In genomic region chr1:46532498-46533178, GRCh38 we compare ENCODE assay signal across 9 cellular contexts. TPM values are rescaled to one million over a fixed set of nuclear protein-coding genes. Genes with fewer than 3 reads are reported as not detected.
DNase-seq lines count a peak whose midpoint lies in the region; ATAC-seq, FAIRE-seq and TF ChIP-seq lines count a peak whose summit lies in the region.
"Had no signal": no experiment of that assay in that cellular context is flagged by ENCODE, and none has a peak within 500 bp of the region (broad histone marks: within the 10 kb centered on the region; RNA-seq: fewer than 3 reads in every experiment).

No MANE protein-coding gene starts in this region.

- H3K27me3 Mint-ChIP-seq in immature natural killer cell (ENCODE audit: low read depth in 3 of 3): peaks cover 5 to 16% (median 11%) of the 10 kb centered on the region in 3 donors

- peaks cover 4% of the 10 kb centered on the region; the same call in 1 of the 2 replicates for H3K4me1 ChIP-seq in HUES48 (ENCODE audit: control insufficient read depth, insufficient read depth, low read length)
- no peaks in the 10 kb centered on the region for H3K4me1 ChIP-seq in GM12878 (ENCODE audit: control insufficient read depth, insufficient read depth, low read length)

- no peak overlapping the region for H2AFZ ChIP-seq in GM12878 (ENCODE audit: control insufficient read depth, low read depth, low read length)

- TF ChIP-seq EP300 in GM12878 (IDR thresholded peaks at IDR 0.05; ENCODE audit: borderline replicate concordance in 1 of 2, control insufficient read depth in 1 of 2, low read depth in 2 of 2, low read length in 2 of 2): no peak

- POLR2A ChIA-PET in GM12878 (lab: Charles Lee): no interaction called here

- in situ Hi-C loops in GM12878 (cut with MboI): no loop called here

- RAD21 ChIA-PET in GM12878 (lab: Charles Lee; ENCODE audit: unreplicated experiment): no interaction called here

- 1% methylated on average over 15 of the region's 31 CpGs for WGBS in GM12878 (ENCODE audit: insufficient coverage, insufficient replicate concordance, low lambda C conversion rate, missing lambda C conversion rate)

- peak; percentile 10 for DNase-seq in DMS79 (lab: John Stamatoyannopoulos, UW)
- peak; percentile 65 for DNase-seq in UCSD-AML1 (lab: John Stamatoyannopoulos, UW; ENCODE audit: unreplicated experiment)
- DNase-seq in GM12878 (ENCODE audit: low read depth, low spot score): no peak
- DNase-seq in immature natural killer cell: peak; percentile 60 to 72 (median 66)
- DNase-seq in stimulated activated CD4-positive, alpha-beta T cell treated with anti-CD3 and anti-CD28 coated beads, Interleukin-15, amount 100 ng/mL, for 1 hour (ENCODE audit: low read depth in 1 of 2, low spot score in 1 of 2): peak; percentile 52 to 70

- H3K9me3 ChIP-seq in HUES48 (ENCODE audit: control insufficient read depth, insufficient read depth, low read length): no peaks in the 10 kb centered on the region
- no peaks in the 10 kb centered on the region for H3K9me3 ChIP-seq in GM12878 (replicated peaks; ENCODE audit: control insufficient read depth, insufficient read depth, low read length)

- peaks cover 98% of the 10 kb centered on the region for H3K27me3 ChIP-seq in HUES48 (ENCODE audit: control insufficient read depth, insufficient read depth, low read length)
- H3K27me3 ChIP-seq in GM12878 (replicated peaks in 1 of 2; ENCODE audit: control insufficient read depth in 2 of 2, insufficient read depth in 2 of 2, low read length in 1 of 2): peaks cover 5 to 12% of the 10 kb centered on the region in 2 experiments; a peak in 2 of 4 replicates

- intact Hi-C loops in GM12878 (cut with micrococcal nuclease; ENCODE audit: unreplicated experiment): loop anchor here (5.0 kb wide), 1 partner anchor 195 kb away; no protein-coding TSS in a partner anchor

- CTCF ChIA-PET in GM12878 (lab: Yijun Ruan, JAX): interaction anchor here (0.6 to 3.5 kb wide), 5 partner anchors 31 to 302 kb away, joined by 3 to 12 read pairs (median 5); no protein-coding TSS in a partner anchor

- no peaks in the 10 kb centered on the region for H3K36me3 Mint-ChIP-seq in immature natural killer cell

- H3K4me2 ChIP-seq in GM12878 (ENCODE audit: control insufficient read depth, insufficient read depth): peak overlapping the region; percentile 70; the same call in 1 of the 2 replicates

- H3K36me3 ChIP-seq in HUES48 (ENCODE audit: control insufficient read depth, insufficient read depth, low read length) (no peaks in the 10 kb centered on the region), GM12878 (ENCODE audit: control insufficient read depth in 2 of 2, insufficient read depth in 2 of 2, low read length in 1 of 2) (no peaks in the 10 kb centered on the region)

- no peaks in the 10 kb centered on the region for H3K79me2 ChIP-seq in GM12878 (ENCODE audit: control insufficient read depth, insufficient read depth, low read length)

- FAIRE-seq in GM12878 (lab: Jason Lieb, UNC): no peak

- H4K20me1 ChIP-seq in GM12878 (ENCODE audit: control insufficient read depth, insufficient read depth): no peaks in the 10 kb centered on the region

- peaks cover 0 to 1% (median 0%) of the 10 kb centered on the region in 6 donors for H3K9me3 Mint-ChIP-seq in immature natural killer cell

- H3K27ac ChIP-seq in HUES48 (ENCODE audit: low read depth, low read length) (no peak overlapping the region), GM12878 (ENCODE audit: control insufficient read depth, insufficient read depth) (no peak overlapping the region)
- H3K27ac ChIP-seq: SK-N-MC had no signal

- SMC1A ChIA-PET in GM12878 (lab: Charles Lee; ENCODE audit: uncharacterized antibody, unreplicated experiment): no interaction called here

- peaks cover 6 to 8% of the 10 kb centered on the region in 2 donors for H3K4me1 Mint-ChIP-seq in immature natural killer cell

- TF ChIP-seq POLR2A in GM12878 (IDR thresholded peaks at IDR 0.05; ENCODE audit: low read depth, low read length): no peak

- H3K9ac ChIP-seq in HUES48 (ENCODE audit: low read depth, low read length): no peak overlapping the region
- no peak overlapping the region for H3K9ac ChIP-seq in GM12878 (ENCODE audit: control insufficient read depth, insufficient read depth, low read length)

- peak overlapping the region; percentile 13 to 66 (median 62) for H3K4me3 Mint-ChIP-seq in immature natural killer cell

- no TSS peak for BruUV-seq in GM12878 (replicated peaks; lab: Mats Ljungman, UMichigan)

- H3K4me3 ChIP-seq in HUES48 (ENCODE audit: low read depth, low read length) (peak overlapping the region; percentile 51; the same call in 1 of the 2 replicates), GM12878 (no peak overlapping the region; the same call in 1 of the 2 replicates)
- H3K4me3 ChIP-seq: SK-N-MC had no signal

- peak; percentile 60 for TF ChIP-seq RAD21 in GM12878 (IDR thresholded peaks at IDR 0.05; ENCODE audit: insufficient read depth, low read depth, low read length)

- ATAC-seq in GM12878: peak; percentile 70
- no peak for ATAC-seq in HG03432 (IDR thresholded peaks at IDR 0.05; ENCODE audit: unreplicated experiment)
- no peak for ATAC-seq in HG02973 (IDR thresholded peaks at IDR 0.05; ENCODE audit: unreplicated experiment)

- peak; percentile 50 to 61 (median 60) for TF ChIP-seq CTCF in GM12878 (IDR thresholded peaks at IDR 0.05 in 2 of 3, conservative IDR thresholded peaks at IDR 0.05 in 1 of 3; ENCODE audit: control insufficient read depth in 2 of 3, extremely low read depth in 1 of 3, insufficient read depth in 1 of 3, low read depth in 3 of 3, low read length in 3 of 3)

- H3K27ac Mint-ChIP-seq in immature natural killer cell: peak overlapping the region in 1 of 6 donors; percentile 12

TF ChIP-seq in GM12878, 131 proteins besides CTCF, POLR2A, EP300 and RAD21:
- no peak for TF ChIP-seq CBX3 (IDR thresholded peaks at IDR 0.05; ENCODE audit: borderline replicate concordance, low read depth)
- peak; percentile 33; the same call in 1 of the 2 replicates for TF ChIP-seq SMC3 (IDR thresholded peaks at IDR 0.05; ENCODE audit: borderline replicate concordance, low read length)
- TF ChIP-seq RCOR1 (conservative IDR thresholded peaks at IDR 0.05; ENCODE audit: low read depth, low read length): no peak

RNA-seq across cellular contexts. Expression of gene KNCN, which starts 18.8 kb away (rescaled TPM):
- not detected in 2 replicates for total RNA-seq in GM12878 (2013; cell fraction: nucleolus; rRNA removed)
- not detected in 2 replicates for total RNA-seq in GM12878 (2014; rRNA removed)
- total RNA-seq in GM12878 (2014; rRNA removed; fragmentation: Illumina TruSeq; extraction: Trizol): not detected in 2 replicates
- total RNA-seq in GM12878 (2021): not detected in 2 replicates
- polyA plus RNA-seq in GM12878 (2011; ENCODE audit: low read depth): not detected
- polyA plus RNA-seq in GM12878 (2011; rRNA removed): not detected in 2 replicates
- not detected in 2 replicates for polyA plus RNA-seq in GM12878 (2011; cell fraction: cytosol; rRNA removed)
- polyA plus RNA-seq in GM12878 (2011; cell fraction: nucleus; rRNA removed): not detected in 2 replicates
- not detected in 2 replicates for polyA plus RNA-seq in GM12878 (2012)
- not detected in 2 replicates for polyA plus RNA-seq in GM12878 (2014; fragmentation: Illumina TruSeq; extraction: Trizol)
- polyA plus RNA-seq in GM12878 (2014; fragmentation: Nextera tagmentation; extraction: Ambion mirVana): not detected
- not detected in 2 replicates for polyA plus RNA-seq in GM12878 (2014; rRNA removed)
- polyA plus RNA-seq in GM12878 (2016; fragmentation: Nextera tagmentation; extraction: Ambion mirVana): not detected
- polyA minus RNA-seq in GM12878 (2011; rRNA and poly(A)+ RNA removed): not detected in 2 replicates
- not detected in 2 replicates for polyA minus RNA-seq in GM12878 (2011; cell fraction: cytosol; rRNA and poly(A)+ RNA removed)
- polyA minus RNA-seq in GM12878 (2011; cell fraction: nucleus; rRNA and poly(A)+ RNA removed): not detected in 2 replicates
- polyA plus RNA-seq in immature natural killer cell: not detected

RNA-seq across cellular contexts. Expression of gene DMBX1, which starts 43.0 kb away (rescaled TPM):
- total RNA-seq in GM12878 (2013; cell fraction: nucleolus; rRNA removed): not detected in 2 replicates
- not detected in 2 replicates for total RNA-seq in GM12878 (2014; rRNA removed)
- total RNA-seq in GM12878 (2014; rRNA removed; fragmentation: Illumina TruSeq; extraction: Trizol): not detected in 2 replicates
- not detected in 2 replicates for total RNA-seq in GM12878 (2021)
- not detected for polyA plus RNA-seq in GM12878 (2011; ENCODE audit: low read depth)
- polyA plus RNA-seq in GM12878 (2011; rRNA removed): 0.03 TPM in 1 of 2 replicates, not detected in the other
- 0.06 TPM in 1 of 2 replicates, not detected in the other for polyA plus RNA-seq in GM12878 (2011; cell fraction: cytosol; rRNA removed)
- 0.07 TPM in 1 of 2 replicates, not detected in the other for polyA plus RNA-seq in GM12878 (2011; cell fraction: nucleus; rRNA removed)
- polyA plus RNA-seq in GM12878 (2012): not detected in 2 replicates
- not detected in 2 replicates for polyA plus RNA-seq in GM12878 (2014; fragmentation: Illumina TruSeq; extraction: Trizol)
- not detected for polyA plus RNA-seq in GM12878 (2014; fragmentation: Nextera tagmentation; extraction: Ambion mirVana)
- polyA plus RNA-seq in GM12878 (2014; rRNA removed): not detected in 2 replicates
- not detected for polyA plus RNA-seq in GM12878 (2016; fragmentation: Nextera tagmentation; extraction: Ambion mirVana)
- not detected in 2 replicates for polyA minus RNA-seq in GM12878 (2011; rRNA and poly(A)+ RNA removed)
- not detected in 2 replicates for polyA minus RNA-seq in GM12878 (2011; cell fraction: cytosol; rRNA and poly(A)+ RNA removed)
- not detected in 2 replicates for polyA minus RNA-seq in GM12878 (2011; cell fraction: nucleus; rRNA and poly(A)+ RNA removed)
- not detected for polyA plus RNA-seq in immature natural killer cell
